ENCODE assay signal across 8 cellular contexts in genomic region chr4:82799006-82799881, GRCh38. TPM values are rescaled to one million over a fixed set of nuclear protein-coding genes. Genes with fewer than 3 reads are reported as not detected.
DNase-seq lines count a peak whose midpoint lies in the region; ATAC-seq lines count a peak whose summit lies in the region.

No MANE protein-coding gene starts in this region.

- H3K9me3 Mint-ChIP-seq in activated naive CD4-positive, alpha-beta T cell treated with anti-CD3 and anti-CD28 coated beads, Interleukin-2, amount 50 U/mL, for 72 hours = no peaks in the 10 kb centered on the region
- H3K9me3 Mint-ChIP-seq in stimulated activated naive B cell treated with anti-CD40 and anti-IgM and Interleukin-4, amounts not matched to agents 10 μg/mL and 1 μg/mL and 100 μg/mL, for 72 hours = no peaks in the 10 kb centered on the region

- ATAC-seq in HG03175 (IDR thresholded peaks at IDR 0.05; ENCODE audit: unreplicated experiment) (peak; percentile 35), HG03095 (IDR thresholded peaks at IDR 0.05; ENCODE audit: unreplicated experiment) (no peak), HG03520 (IDR thresholded peaks at IDR 0.05; ENCODE audit: unreplicated experiment) (no peak)
- peak; percentile 15 to 29 for ATAC-seq in activated naive CD4-positive, alpha-beta T cell treated with anti-CD3 and anti-CD28 coated beads, Interleukin-2, amount 50 U/mL, for 72 hours
- ATAC-seq in stimulated activated naive B cell treated with anti-CD40 and anti-IgM and Interleukin-4, amounts not matched to agents 10 μg/mL and 1 μg/mL and 100 μg/mL, for 72 hours (replicated peaks) = peak; percentile 48 to 50

- H3K9me3 ChIP-seq in ES-I3 (ENCODE audit: control insufficient read depth, insufficient read depth, low read length) = no peaks in the 10 kb centered on the region

- H3K36me3 Mint-ChIP-seq in activated naive CD4-positive, alpha-beta T cell treated with anti-CD3 and anti-CD28 coated beads, Interleukin-2, amount 50 U/mL, for 72 hours = no peaks in the 10 kb centered on the region
- no peaks in the 10 kb centered on the region for H3K36me3 Mint-ChIP-seq in stimulated activated naive B cell treated with anti-CD40 and anti-IgM and Interleukin-4, amounts not matched to agents 10 μg/mL and 1 μg/mL and 100 μg/mL, for 72 hours

- H3K4me1 ChIP-seq in ES-I3 (ENCODE audit: insufficient read depth, low read length) = peaks cover 4% of the 10 kb centered on the region; the same call in 1 of the 2 replicates

- H3K9ac ChIP-seq in ES-I3 (ENCODE audit: low read depth, low read length) = peak overlapping the region; percentile 69

- H3K4me3 ChIP-seq in iPS-11a (ENCODE audit: low read depth, low read length) = peak overlapping the region; percentile 21

- no peaks in the 10 kb centered on the region for H3K36me3 ChIP-seq in ES-I3 (ENCODE audit: insufficient read depth, low read length)

- H3K4me3 Mint-ChIP-seq in stimulated activated naive B cell treated with anti-CD40 and anti-IgM and Interleukin-4, amounts not matched to agents 10 μg/mL and 1 μg/mL and 100 μg/mL, for 72 hours = peak overlapping the region; percentile 87 to 88

- H3K4me1 Mint-ChIP-seq in stimulated activated naive B cell treated with anti-CD40 and anti-IgM and Interleukin-4, amounts not matched to agents 10 μg/mL and 1 μg/mL and 100 μg/mL, for 72 hours = peaks cover 16 to 30% of the 10 kb centered on the region in 2 donors

- no peak for DNase-seq in activated naive CD4-positive, alpha-beta T cell treated with anti-CD3 and anti-CD28 coated beads, Interleukin-2, amount 50 U/mL, for 72 hours (ENCODE audit: low spot score in 2 of 2)
- DNase-seq in stimulated activated naive B cell treated with anti-CD40 and anti-IgM and Interleukin-4, amounts not matched to agents 10 μg/mL and 1 μg/mL and 100 μg/mL, for 72 hours = no peak
- DNase-seq in NCI-H2081 treated with DMSO at 0.1 percent for 48 hours (lab: John Stamatoyannopoulos, UW) = no peak

- peaks cover 39 to 50% of the 10 kb centered on the region in 2 donors for H3K27me3 Mint-ChIP-seq in stimulated activated naive B cell treated with anti-CD40 and anti-IgM and Interleukin-4, amounts not matched to agents 10 μg/mL and 1 μg/mL and 100 μg/mL, for 72 hours

- no peak overlapping the region for H3K27ac Mint-ChIP-seq in activated naive CD4-positive, alpha-beta T cell treated with anti-CD3 and anti-CD28 coated beads, Interleukin-2, amount 50 U/mL, for 72 hours
- no peak overlapping the region for H3K27ac Mint-ChIP-seq in stimulated activated naive B cell treated with anti-CD40 and anti-IgM and Interleukin-4, amounts not matched to agents 10 μg/mL and 1 μg/mL and 100 μg/mL, for 72 hours

RNA-seq across cellular contexts. Expression of gene SCD5, which starts 0.6 kb away (rescaled TPM):
- 1 to 10 TPM in 1 of 2 donors, under 1 TPM in 1; 0.52 to 1.9 TPM for total RNA-seq in activated naive CD4-positive, alpha-beta T cell treated with anti-CD3 and anti-CD28 coated beads, Interleukin-2, amount 50 U/mL, for 72 hours

Comparison
In these comparisons a context has a peak if more than half of its experiments do, and no peak if none do; other contexts are left out.
1. ATAC-seq: peak in HG03175 (single experiment), activated naive CD4-positive, alpha-beta T cell treated with anti-CD3 and anti-CD28 coated beads, Interleukin-2, amount 50 U/mL, for 72 hours (2 of 2) and stimulated activated naive B cell treated with anti-CD40 and anti-IgM and Interleukin-4, amounts not matched to agents 10 μg/mL and 1 μg/mL and 100 μg/mL, for 72 hours (2 of 2); none in HG03095 (single experiment) and HG03520 (single experiment).